In genomic region chr10:7003821-7004220, GRCh38 we compare ENCODE assay signal across 27 cellular contexts.
"Had no signal": no experiment of that assay in that cellular context is flagged by ENCODE, and none has a peak within 500 bp of the region (broad histone marks: within the 10 kb centered on the region; RNA-seq: fewer than 3 reads in every experiment).

No MANE protein-coding gene starts in this region.

- H3K9me3 Mint-ChIP-seq: activated CD4-positive, alpha-beta memory T cell treated with anti-CD3 and anti-CD28 coated beads for 36 hours; activated CD4-positive, alpha-beta T cell treated with anti-CD3 and anti-CD28 coated beads, Interleukin-2, amount 10 ng/mL, durations not matched to agents 7 days and 5 days; activated naive CD4-positive, alpha-beta T cell treated with anti-CD3 and anti-CD28 coated beads, Interleukin-2, amount 50 U/mL, for 72 hours; activated naive CD8-positive, alpha-beta T cell treated with anti-CD3 and anti-CD28 coated beads, Interleukin-2, amount 50 U/mL, for 24 hours; activated T-cell treated with anti-CD3 and anti-CD28 coated beads, Interleukin-2, amount 50 U/mL, for 4 hours; brain had no signal

- H3K36me3 Mint-ChIP-seq: activated CD4-positive, alpha-beta memory T cell treated with anti-CD3 and anti-CD28 coated beads for 36 hours; activated naive CD4-positive, alpha-beta T cell treated with anti-CD3 and anti-CD28 coated beads, Interleukin-2, amount 50 U/mL, for 72 hours; brain had no signal

- H3K4me3 ChIP-seq: cardiac muscle cell had no signal

- H3K4me1 Mint-ChIP-seq: activated CD4-positive, alpha-beta T cell treated with anti-CD3 and anti-CD28 coated beads, Interleukin-2, amount 10 ng/mL, durations not matched to agents 7 days and 5 days had no signal

- H3K27me3 Mint-ChIP-seq: activated CD4-positive, alpha-beta memory T cell treated with anti-CD3 and anti-CD28 coated beads for 36 hours; brain had no signal

- H3K27ac Mint-ChIP-seq: activated CD4-positive, alpha-beta memory T cell treated with anti-CD3 and anti-CD28 coated beads for 36 hours; activated CD4-positive, alpha-beta T cell treated with anti-CD3 and anti-CD28 coated beads, Interleukin-2, amount 10 ng/mL, durations not matched to agents 7 days and 5 days; activated naive CD4-positive, alpha-beta T cell treated with anti-CD3 and anti-CD28 coated beads, Interleukin-2, amount 50 U/mL, for 72 hours; activated naive CD8-positive, alpha-beta T cell treated with anti-CD3 and anti-CD28 coated beads, Interleukin-2, amount 50 U/mL, for 24 hours; brain had no signal

- DNase-seq: activated CD4-positive, alpha-beta memory T cell treated with anti-CD3 and anti-CD28 coated beads for 36 hours; activated CD4-positive, alpha-beta T cell treated with anti-CD3 and anti-CD28 coated beads, Interleukin-2, amount 10 ng/mL, durations not matched to agents 7 days and 5 days; activated CD4-positive, CD25-positive, alpha-beta regulatory T cell; activated CD8-positive, alpha-beta memory T cell treated with anti-CD3 and anti-CD28 coated beads for 24 hours; activated effector memory CD4-positive, alpha-beta T cell treated with anti-CD3 and anti-CD28 coated beads, Interleukin-2, amount 50 U/mL, for 16 hours; activated naive CD4-positive, alpha-beta T cell treated with Interleukin-2 at 50 U/mL for 16 hours; activated naive CD8-positive, alpha-beta T cell treated with anti-CD3 and anti-CD28 coated beads, Interleukin-2, amount 50 U/mL, for 24 hours; activated T-cell treated with anti-CD3 and anti-CD28 coated beads, Interleukin-2, amount 50 U/mL, for 4 hours; amniotic stem cell; cerebellar nuclear complex; MV-4-11; NCI-H1092 treated with DMSO at 0.1 percent for 48 hours; NCI-H1417 treated with DMSO at 0.1 percent for 48 hours; NCI-H1694; NCI-H2029; NCI-H345; NCI-H510A; NCI-H526 treated with DMSO at 0.1 percent for 48 hours; NCI-H82; SIG-M5; T1000 had no signal

- H3K27me3 ChIP-seq: cardiac muscle cell had no signal

- FAIRE-seq: astrocyte, TTC549 had no signal

- H3K36me3 ChIP-seq: cardiac muscle cell had no signal

- H3K27ac ChIP-seq: cardiac muscle cell, VCaP had no signal

- ATAC-seq: activated naive CD4-positive, alpha-beta T cell treated with anti-CD3 and anti-CD28 coated beads, Interleukin-2, amount 50 U/mL, for 72 hours; activated naive CD8-positive, alpha-beta T cell treated with anti-CD3 and anti-CD28 coated beads, Interleukin-2, amount 50 U/mL, for 24 hours; activated T-cell treated with anti-CD3 and anti-CD28 coated beads, Interleukin-2, amount 50 U/mL, for 4 hours had no signal

- H3K4me3 Mint-ChIP-seq: activated CD4-positive, alpha-beta memory T cell treated with anti-CD3 and anti-CD28 coated beads for 36 hours; activated CD4-positive, alpha-beta T cell treated with anti-CD3 and anti-CD28 coated beads, Interleukin-2, amount 10 ng/mL, durations not matched to agents 7 days and 5 days; activated naive CD8-positive, alpha-beta T cell treated with anti-CD3 and anti-CD28 coated beads, Interleukin-2, amount 50 U/mL, for 24 hours; activated T-cell treated with anti-CD3 and anti-CD28 coated beads, Interleukin-2, amount 50 U/mL, for 4 hours; brain had no signal
